8 cellular contexts compared by ENCODE assay signal in the genomic region with DNA sequence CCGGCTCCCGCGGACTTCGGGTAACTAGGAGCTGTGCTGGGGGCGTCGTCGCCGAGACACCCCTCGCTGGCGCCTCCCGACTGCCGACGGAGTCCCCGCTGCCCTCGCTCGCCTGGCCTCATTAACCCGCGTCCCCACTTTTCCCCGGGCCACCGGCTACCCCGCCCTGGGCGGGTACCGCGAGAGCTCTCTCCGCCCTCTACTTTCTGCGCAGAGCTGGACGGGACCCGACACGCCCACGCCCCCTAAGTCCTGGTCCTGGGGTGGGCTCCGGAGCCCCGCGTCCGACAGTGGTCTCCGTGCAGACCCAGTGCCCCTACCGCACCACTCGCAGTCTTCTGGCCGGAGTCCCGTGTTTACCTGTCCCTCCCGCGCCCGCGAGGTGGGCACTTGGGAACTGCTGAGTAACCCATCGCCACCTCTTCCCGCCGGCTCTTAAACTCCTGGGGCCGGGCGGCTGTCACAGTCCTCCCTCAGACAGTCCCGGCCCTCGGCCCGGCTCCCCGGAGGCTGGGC. TPM values are rescaled to one million over a fixed set of nuclear protein-coding genes. Genes with fewer than 3 reads are reported as not detected.
DNase-seq lines count a peak whose midpoint lies in the region; ATAC-seq, FAIRE-seq and TF ChIP-seq lines count a peak whose summit lies in the region.

No MANE protein-coding gene starts in this region.

- TF ChIP-seq CTCF in GM23338 (conservative IDR thresholded peaks at IDR 0.05; ENCODE audit: low read depth in 2 of 2), result no peak
- no peak for TF ChIP-seq CTCF in H1 (IDR thresholded peaks at IDR 0.05; ENCODE audit: control extremely low read depth in 1 of 3, insufficient read depth in 1 of 3, low read depth in 1 of 3, low read length in 3 of 3)

- peak; percentile 42 to 46 for ATAC-seq in CD4-positive, CD25-positive, alpha-beta regulatory T cell (ENCODE audit: low read depth in 2 of 2)
- ATAC-seq in GM23338, result peak; percentile 14

- peaks cover 22% of the 10 kb centered on the region for H4K20me1 ChIP-seq in GM23338 (replicated peaks; ENCODE audit: insufficient read depth)
- H4K20me1 ChIP-seq in H1 (replicated peaks in 1 of 2; ENCODE audit: control insufficient read depth in 1 of 2, insufficient read depth in 2 of 2, low read length in 2 of 2), result peaks cover 6 to 14% of the 10 kb centered on the region in 2 experiments

- peaks cover 33% of the 10 kb centered on the region for H3K36me3 ChIP-seq in CD4-positive, CD25-positive, alpha-beta regulatory T cell (ENCODE audit: control insufficient read depth, insufficient read depth, low read length)
- H3K36me3 ChIP-seq in GM23338 (ENCODE audit: insufficient read depth) (peaks cover 28% of the 10 kb centered on the region), H1 (ENCODE audit: control insufficient read depth in 2 of 4, insufficient read depth in 4 of 4, low read length in 3 of 4) (peaks cover 18 to 37% (median 31%) of the 10 kb centered on the region in 4 experiments), mucosa of rectum (ENCODE audit: control insufficient read depth in 2 of 2, insufficient read depth in 2 of 2, low read length in 2 of 2) (peaks cover 24 to 33% of the 10 kb centered on the region in 2 donors)

- H3K4me2 ChIP-seq in GM23338 (peak overlapping the region; percentile 99), H1 (ENCODE audit: insufficient read depth in 1 of 2, low read depth in 2 of 2, low read length in 2 of 2) (peak overlapping the region; percentile 95 to 99)

- no peak overlapping the region for H3K4ac ChIP-seq in H1 (replicated peaks; ENCODE audit: insufficient read length, low read depth, low read length)

- peak overlapping the region; percentile 93 to 100 (median 97) for H3K4me3 Mint-ChIP-seq in CD4-positive, CD25-positive, alpha-beta regulatory T cell
- peak overlapping the region; percentile 94 for H3K4me3 Mint-ChIP-seq in GM23338

- peaks cover 28% of the 10 kb centered on the region for H3K36me3 Mint-ChIP-seq in CD4-positive, CD25-positive, alpha-beta regulatory T cell
- peaks cover 40% of the 10 kb centered on the region for H3K36me3 Mint-ChIP-seq in GM23338 (ENCODE audit: low read depth)

- H3K14ac ChIP-seq in H1 (ENCODE audit: insufficient read length), result no peak overlapping the region

- H3K9ac ChIP-seq in H1 (replicated peaks in 1 of 4; ENCODE audit: extremely low read depth in 1 of 4, low read depth in 3 of 4, low read length in 3 of 4) (peak overlapping the region in 3 of 4 experiments; percentile 54 to 65 (median 64); a peak in 5 of 7 replicates), mucosa of rectum (ENCODE audit: low read depth in 1 of 2, low read length in 2 of 2) (peak overlapping the region; percentile 63 to 96)

- peaks cover 57% of the 10 kb centered on the region for H3F3A ChIP-seq in GM23338 (replicated peaks; ENCODE audit: low read depth)

- no peak for TF ChIP-seq RAD21 in H1 (IDR thresholded peaks at IDR 0.05 in 1 of 2, conservative IDR thresholded peaks at IDR 0.05 in 1 of 2; ENCODE audit: low read depth in 2 of 2, low read length in 2 of 2)

- peak overlapping the region; percentile 46 for H4K5ac ChIP-seq in H1 (ENCODE audit: insufficient read length, low read depth, low read length)

- no peak for TF ChIP-seq POLR2A in H1 (IDR thresholded peaks at IDR 0.05; ENCODE audit: control extremely low read depth in 1 of 2, low read depth in 2 of 2, low read length in 2 of 2)

- H3K27ac Mint-ChIP-seq in CD4-positive, CD25-positive, alpha-beta regulatory T cell, result peak overlapping the region; percentile 82 to 100 (median 98)
- H3K27ac Mint-ChIP-seq in GM23338, result peak overlapping the region; percentile 99

- H3K23ac ChIP-seq in H1 (ENCODE audit: insufficient read length), result no peak overlapping the region

- peaks cover 16% of the 10 kb centered on the region; the same call in 1 of the 2 replicates for H3K23me2 ChIP-seq in H1 (ENCODE audit: low read depth, low read length)

- no peaks in the 10 kb centered on the region; the same call in 1 of the 2 replicates for H3K79me1 ChIP-seq in H1 (ENCODE audit: low read depth, low read length)

- no peak overlapping the region for H2BK15ac ChIP-seq in H1 (ENCODE audit: low read length)

- no peaks in the 10 kb centered on the region for H3K9me2 ChIP-seq in GM23338 (ENCODE audit: insufficient read depth)

- no peaks in the 10 kb centered on the region for H3K27me3 ChIP-seq in CD4-positive, CD25-positive, alpha-beta regulatory T cell (ENCODE audit: control insufficient read depth, insufficient read depth, low read length)
- H3K27me3 ChIP-seq in GM23338 (ENCODE audit: insufficient read depth) (no peaks in the 10 kb centered on the region), H1 (replicated peaks in 1 of 4; ENCODE audit: control insufficient read depth in 3 of 4, extremely low read depth in 1 of 4, insufficient read depth in 3 of 4, low read length in 3 of 4) (no peaks in the 10 kb centered on the region), mucosa of rectum (ENCODE audit: control insufficient read depth in 2 of 2, insufficient read depth in 2 of 2, low read length in 2 of 2) (no peaks in the 10 kb centered on the region)

- no peak overlapping the region for H2AK5ac ChIP-seq in H1 (ENCODE audit: low read depth, low read length)

- CTCF ChIA-PET in H1 (lab: Charles Lee; ENCODE audit: partially characterized antibody), result interaction anchor here (0.6 to 16.9 kb wide), 36 partner anchors 9 to 227 kb away, joined by 3 to 316 read pairs (median 6); partner anchors contain the start of genes DHRS13, FLOT2, PROCA1 and TRAF4

- H3K18ac ChIP-seq in H1 (ENCODE audit: extremely low read depth, low read length), result peak overlapping the region; percentile 71; the same call in 1 of the 2 replicates

- H4K8ac ChIP-seq in H1 (ENCODE audit: extremely low read depth, insufficient read depth, low read length), result peak overlapping the region; percentile 64

- H2BK5ac ChIP-seq in H1 (ENCODE audit: low read depth, low read length), result peak overlapping the region; percentile 93

- H2BK20ac ChIP-seq in H1 (ENCODE audit: low read length), result no peak overlapping the region

- no peaks in the 10 kb centered on the region for H3K9me3 ChIP-seq in CD4-positive, CD25-positive, alpha-beta regulatory T cell (ENCODE audit: control insufficient read depth in 2 of 2, low read length in 2 of 2)
- no peaks in the 10 kb centered on the region for H3K9me3 ChIP-seq in H1 (ENCODE audit: insufficient read depth in 2 of 2, low read depth in 1 of 2, low read length in 1 of 2)
- H3K9me3 ChIP-seq in mucosa of rectum (ENCODE audit: control insufficient read depth in 2 of 2, low read length in 2 of 2), result no peaks in the 10 kb centered on the region

- H3K4me1 Mint-ChIP-seq in CD4-positive, CD25-positive, alpha-beta regulatory T cell, result peaks cover 10 to 66% (median 36%) of the 10 kb centered on the region in 4 donors
- peaks cover 39% of the 10 kb centered on the region for H3K4me1 Mint-ChIP-seq in GM23338

- peak overlapping the region; percentile 34 for H4K91ac ChIP-seq in H1 (replicated peaks; ENCODE audit: insufficient read length, low read length)

- WGBS in H1 (ENCODE audit: extremely low coverage in 1 of 2, insufficient coverage in 1 of 2, insufficient read length in 1 of 2, insufficient replicate concordance in 2 of 2, low coverage in 1 of 2, low lambda C conversion rate in 2 of 2, missing lambda C conversion rate in 1 of 2), 2 experiments, result 2% methylated on average over 47 of the region's 52 CpGs; no CpG with 5 or more reads in 1 of the 2 experiments

- no peak overlapping the region for H2AFZ ChIP-seq in GM23338
- H2AFZ ChIP-seq in H1 (ENCODE audit: low read length), result no peak overlapping the region; the same call in 1 of the 2 replicates

- H3K27ac ChIP-seq in CD4-positive, CD25-positive, alpha-beta regulatory T cell (ENCODE audit: insufficient read depth, low read length, poor library complexity, severe bottlenecking), result peak overlapping the region; percentile 100
- H3K27ac ChIP-seq in GM23338 (ENCODE audit: low read depth), result peak overlapping the region; percentile 88
- H3K27ac ChIP-seq in H1 (ENCODE audit: low read depth, low read length), result peak overlapping the region; percentile 45; the same call in 1 of the 2 replicates
- peak overlapping the region; percentile 99 for H3K27ac ChIP-seq in mucosa of rectum (ENCODE audit: low read depth in 2 of 2, low read length in 2 of 2)

- POLR2A ChIA-PET in H1 (lab: Charles Lee; ENCODE audit: partially characterized antibody), result interaction anchor here (0.6 to 17.6 kb wide), 27 partner anchors 7 to 242 kb away, joined by 3 to 813 read pairs (median 6); partner anchors contain the start of genes DHRS13, FAM222B, FLOT2 and PHF12

- peak overlapping the region; percentile 43 for H3K56ac ChIP-seq in H1 (replicated peaks; ENCODE audit: insufficient read length, low read depth, low read length)

- H2BK120ac ChIP-seq in H1 (replicated peaks; ENCODE audit: low read depth, low read length), result no peak overlapping the region

- TF ChIP-seq EP300 in H1 (IDR thresholded peaks at IDR 0.05; ENCODE audit: borderline replicate concordance in 1 of 2, low read depth in 2 of 2, low read length in 2 of 2), result no peak

- H3K79me2 ChIP-seq in GM23338 (replicated peaks; ENCODE audit: insufficient read depth) (peaks cover 20% of the 10 kb centered on the region), H1 (ENCODE audit: control insufficient read depth in 1 of 2, insufficient read depth in 2 of 2, low read length in 2 of 2) (peaks cover 0 to 24% of the 10 kb centered on the region in 2 experiments; a peak in 2 of 4 replicates)

- H3K4me3 ChIP-seq in CD4-positive, CD25-positive, alpha-beta regulatory T cell (ENCODE audit: low read depth, low read length), result no peak overlapping the region
- peak overlapping the region; percentile 98 for H3K4me3 ChIP-seq in GM23338
- peak overlapping the region; percentile 75 to 82 (median 78) for H3K4me3 ChIP-seq in H1 (ENCODE audit: extremely low read depth in 1 of 4, insufficient read depth in 2 of 4, low read depth in 3 of 4, low read length in 4 of 4)
- H3K4me3 ChIP-seq in mucosa of rectum (ENCODE audit: low read length in 2 of 2), result peak overlapping the region; percentile 82 to 91

- peaks cover 49% of the 10 kb centered on the region for H3K4me1 ChIP-seq in CD4-positive, CD25-positive, alpha-beta regulatory T cell (ENCODE audit: control insufficient read depth, insufficient read depth, low read length, poor library complexity, severe bottlenecking)
- H3K4me1 ChIP-seq in GM23338 (ENCODE audit: insufficient read depth) (peaks cover 33% of the 10 kb centered on the region), H1 (replicated peaks in 1 of 4; ENCODE audit: control insufficient read depth in 3 of 4, insufficient read depth in 4 of 4, low read length in 3 of 4) (peaks cover 0 to 13% (median 5%) of the 10 kb centered on the region in 4 experiments; a peak in 6 of 7 replicates), mucosa of rectum (ENCODE audit: control insufficient read depth in 2 of 2, insufficient read depth in 2 of 2, low read length in 2 of 2) (peaks cover 43 to 51% of the 10 kb centered on the region in 2 donors)

- H3K27me3 Mint-ChIP-seq in CD4-positive, CD25-positive, alpha-beta regulatory T cell, result peaks cover 4% of the 10 kb centered on the region
- H3K27me3 Mint-ChIP-seq in GM23338 (ENCODE audit: insufficient read depth, low read depth, poor library complexity), result peaks cover 31% of the 10 kb centered on the region

- FAIRE-seq in H1 (lab: Jason Lieb, UNC), result no peak

- DNase-seq in CD4-positive, CD25-positive, alpha-beta regulatory T cell, result peak; percentile 63 to 83 (median 65)
- DNase-seq in GM23338 (ENCODE audit: low spot score) (peak; percentile 83), NCI-H510A (lab: John Stamatoyannopoulos, UW) (peak; percentile 80), H1 (ENCODE audit: low read depth in 1 of 2, low spot score in 2 of 2) (no peak), stromal cell of bone marrow (ENCODE audit: low read depth) (peak; percentile 21), superior temporal gyrus (ENCODE audit: extremely low spot score) (no peak)
- peak; percentile 59 to 61 for DNase-seq in activated CD4-positive, alpha-beta T cell treated with anti-CD3 and anti-CD28 coated beads, Interleukin-2, amount 50 U/mL, for 4 hours

- no peak overlapping the region for H2BK12ac ChIP-seq in H1 (ENCODE audit: low read depth, low read length)

- no peaks in the 10 kb centered on the region for H3K9me3 Mint-ChIP-seq in CD4-positive, CD25-positive, alpha-beta regulatory T cell
- H3K9me3 Mint-ChIP-seq in GM23338, result peaks cover 3% of the 10 kb centered on the region; the same call in 2 of the 3 replicates

RNA-seq across cellular contexts. Expression of gene TLCD1, which starts 0.4 kb away (rescaled TPM):
- total RNA-seq in CD4-positive, CD25-positive, alpha-beta regulatory T cell, result 1.3 TPM
- not detected for polyA plus RNA-seq in CD4-positive, CD25-positive, alpha-beta regulatory T cell
- 16.9 and 26.5 TPM in 2 replicates for total RNA-seq in GM23338 (2014; rRNA removed; shearing (Covaris generic))
- polyA plus RNA-seq in GM23338 (2016; fragmentation: Nextera tagmentation; extraction: Ambion mirVana) (47.0 and 47.7 TPM in 2 replicates), H1 (2011; rRNA removed) (101 and 128 TPM in 2 replicates)
- 40.7 and 45.3 TPM in 2 replicates for total RNA-seq in H1 (2021; fragmentation: NEBNext Ultra II Directional; extraction: Animal tissue kit (Norgen Biotek cat#: 25700))
- 68.5 TPM for polyA plus RNA-seq in H1 (2011; cell fraction: cytosol; rRNA removed)
- 49.5 TPM for polyA plus RNA-seq in H1 (2011; cell fraction: nucleus; rRNA removed)
- 52.1 to 60.3 TPM (median 56.3 TPM) in 4 replicates for polyA plus RNA-seq in H1 (2012, experiment 1 of 2)
- polyA plus RNA-seq in H1 (2012, experiment 2 of 2), result 75.5 TPM
- 78.2 TPM for polyA plus RNA-seq in H1 (2013, experiment 1 of 2)
- 86.3 TPM for polyA plus RNA-seq in H1 (2013, experiment 2 of 2)
- 56.0 and 64.2 TPM in 2 replicates for polyA minus RNA-seq in H1 (2011; rRNA and poly(A)+ RNA removed)
- 19.7 TPM for polyA minus RNA-seq in H1 (2011; cell fraction: cytosol; rRNA and poly(A)+ RNA removed)
- 40.5 TPM for polyA minus RNA-seq in H1 (2011; cell fraction: nucleus; rRNA and poly(A)+ RNA removed)

RNA-seq across cellular contexts. Expression of gene NEK8, which starts 2.1 kb away (rescaled TPM):
- 7.5 TPM for total RNA-seq in CD4-positive, CD25-positive, alpha-beta regulatory T cell
- 1 to 10 TPM; 1.8 to 2.6 (median 2.0) TPM for polyA plus RNA-seq in CD4-positive, CD25-positive, alpha-beta regulatory T cell
- total RNA-seq in GM23338 (2014; rRNA removed; shearing (Covaris generic)), result 13.2 and 14.9 TPM in 2 replicates
- polyA plus RNA-seq in GM23338 (2016; fragmentation: Nextera tagmentation; extraction: Ambion mirVana) (8.9 and 10.0 TPM in 2 replicates), H1 (2011; rRNA removed) (23.3 and 23.4 TPM in 2 replicates)
- 14.9 and 16.8 TPM in 2 replicates for total RNA-seq in H1 (2021; fragmentation: NEBNext Ultra II Directional; extraction: Animal tissue kit (Norgen Biotek cat#: 25700))
- polyA plus RNA-seq in H1 (2011; cell fraction: cytosol; rRNA removed), result 30.0 TPM
- polyA plus RNA-seq in H1 (2011; cell fraction: nucleus; rRNA removed), result 57.5 TPM
- 19.9 to 22.9 TPM (median 20.6 TPM) in 4 replicates for polyA plus RNA-seq in H1 (2012, experiment 1 of 2)
- polyA plus RNA-seq in H1 (2012, experiment 2 of 2), result 12.2 TPM
- 12.7 TPM for polyA plus RNA-seq in H1 (2013, experiment 1 of 2)
- 10.6 TPM for polyA plus RNA-seq in H1 (2013, experiment 2 of 2)
- polyA minus RNA-seq in H1 (2011; rRNA and poly(A)+ RNA removed), result 57.7 and 64.5 TPM in 2 replicates
- polyA minus RNA-seq in H1 (2011; cell fraction: cytosol; rRNA and poly(A)+ RNA removed), result 11.2 TPM
- 46.1 TPM for polyA minus RNA-seq in H1 (2011; cell fraction: nucleus; rRNA and poly(A)+ RNA removed)

RNA-seq across cellular contexts. Expression of gene RPL23A, which starts 6.7 kb away (rescaled TPM):
- total RNA-seq in CD4-positive, CD25-positive, alpha-beta regulatory T cell, result 2,050 TPM
- 1,000 to 10,000 TPM; 4,206 to 5,707 (median 4,669) TPM for polyA plus RNA-seq in CD4-positive, CD25-positive, alpha-beta regulatory T cell
- total RNA-seq in GM23338 (2014; rRNA removed; shearing (Covaris generic)), result 592 and 656 TPM in 2 replicates
- polyA plus RNA-seq in GM23338 (2016; fragmentation: Nextera tagmentation; extraction: Ambion mirVana) (1,994 and 2,198 TPM in 2 replicates), H1 (2011; rRNA removed) (884 and 1,227 TPM in 2 replicates)
- 2,145 and 2,163 TPM in 2 replicates for total RNA-seq in H1 (2021; fragmentation: NEBNext Ultra II Directional; extraction: Animal tissue kit (Norgen Biotek cat#: 25700))
- polyA plus RNA-seq in H1 (2011; cell fraction: cytosol; rRNA removed), result 1,258 TPM
- 306 TPM for polyA plus RNA-seq in H1 (2011; cell fraction: nucleus; rRNA removed)
- polyA plus RNA-seq in H1 (2012, experiment 1 of 2), result 2,135 to 2,354 TPM (median 2,206 TPM) in 4 replicates
- polyA plus RNA-seq in H1 (2012, experiment 2 of 2), result 1,447 TPM
- 3,898 TPM for polyA plus RNA-seq in H1 (2013, experiment 1 of 2)
- polyA plus RNA-seq in H1 (2013, experiment 2 of 2), result 3,934 TPM
- 698 and 961 TPM in 2 replicates for polyA minus RNA-seq in H1 (2011; rRNA and poly(A)+ RNA removed)
- polyA minus RNA-seq in H1 (2011; cell fraction: cytosol; rRNA and poly(A)+ RNA removed), result 469 TPM
- polyA minus RNA-seq in H1 (2011; cell fraction: nucleus; rRNA and poly(A)+ RNA removed), result 493 TPM

RNA-seq across cellular contexts. Expression of gene RAB34, which starts 8.8 kb away (rescaled TPM):
- total RNA-seq in CD4-positive, CD25-positive, alpha-beta regulatory T cell, result 4.0 TPM
- 10 to 100 TPM in 1 of 4 donors, 1 to 10 TPM in 3; 6.6 to 11.5 (median 6.9) TPM for polyA plus RNA-seq in CD4-positive, CD25-positive, alpha-beta regulatory T cell
- 381 and 394 TPM in 2 replicates for total RNA-seq in GM23338 (2014; rRNA removed; shearing (Covaris generic))
- polyA plus RNA-seq in GM23338 (2016; fragmentation: Nextera tagmentation; extraction: Ambion mirVana), result 174 and 184 TPM in 2 replicates
- total RNA-seq in H1 (2021; fragmentation: NEBNext Ultra II Directional; extraction: Animal tissue kit (Norgen Biotek cat#: 25700)), result 236 and 237 TPM in 2 replicates
- polyA plus RNA-seq in H1 (2011; rRNA removed), result 305 and 317 TPM in 2 replicates
- polyA plus RNA-seq in H1 (2011; cell fraction: cytosol; rRNA removed), result 271 TPM
- polyA plus RNA-seq in H1 (2011; cell fraction: nucleus; rRNA removed), result 400 TPM
- polyA plus RNA-seq in H1 (2012, experiment 1 of 2), result 251 to 292 TPM (median 264 TPM) in 4 replicates
- polyA plus RNA-seq in H1 (2012, experiment 2 of 2), result 494 TPM
- polyA plus RNA-seq in H1 (2013, experiment 1 of 2), result 193 TPM
- 187 TPM for polyA plus RNA-seq in H1 (2013, experiment 2 of 2)
- polyA minus RNA-seq in H1 (2011; rRNA and poly(A)+ RNA removed), result 277 and 302 TPM in 2 replicates
- polyA minus RNA-seq in H1 (2011; cell fraction: cytosol; rRNA and poly(A)+ RNA removed), result 114 TPM
- polyA minus RNA-seq in H1 (2011; cell fraction: nucleus; rRNA and poly(A)+ RNA removed), result 81.9 TPM

RNA-seq across cellular contexts. Expression of gene PROCA1, which starts 14.8 kb away (rescaled TPM):
- 5.3 TPM for total RNA-seq in CD4-positive, CD25-positive, alpha-beta regulatory T cell
- polyA plus RNA-seq in CD4-positive, CD25-positive, alpha-beta regulatory T cell, result under 1 TPM in 3 of 4 donors, not detected in 1; 0.37 to 0.67 (median 0.63) TPM
- 10.0 and 11.3 TPM in 2 replicates for total RNA-seq in GM23338 (2014; rRNA removed; shearing (Covaris generic))
- 14.4 and 14.9 TPM in 2 replicates for polyA plus RNA-seq in GM23338 (2016; fragmentation: Nextera tagmentation; extraction: Ambion mirVana)
- total RNA-seq in H1 (2021; fragmentation: NEBNext Ultra II Directional; extraction: Animal tissue kit (Norgen Biotek cat#: 25700)), result 17.8 and 21.2 TPM in 2 replicates
- 26.3 and 42.3 TPM in 2 replicates for polyA plus RNA-seq in H1 (2011; rRNA removed)
- 47.1 TPM for polyA plus RNA-seq in H1 (2011; cell fraction: cytosol; rRNA removed)
- 78.8 TPM for polyA plus RNA-seq in H1 (2011; cell fraction: nucleus; rRNA removed)
- 21.7 to 36.5 TPM (median 29.5 TPM) in 4 replicates for polyA plus RNA-seq in H1 (2012, experiment 1 of 2)
- 9.9 TPM for polyA plus RNA-seq in H1 (2012, experiment 2 of 2)
- 33.5 TPM for polyA plus RNA-seq in H1 (2013, experiment 1 of 2)
- 30.2 TPM for polyA plus RNA-seq in H1 (2013, experiment 2 of 2)
- polyA minus RNA-seq in H1 (2011; rRNA and poly(A)+ RNA removed), result 8.5 and 15.4 TPM in 2 replicates
- 7.4 TPM for polyA minus RNA-seq in H1 (2011; cell fraction: cytosol; rRNA and poly(A)+ RNA removed)
- polyA minus RNA-seq in H1 (2011; cell fraction: nucleus; rRNA and poly(A)+ RNA removed), result 19.6 TPM

Comparison
In these comparisons a context has a peak if more than half of its experiments do, and no peak if none do; other contexts are left out.
1. DNase-seq: peak in CD4-positive, CD25-positive, alpha-beta regulatory T cell (3 of 3), GM23338 (single experiment), NCI-H510A (single experiment), activated CD4-positive, alpha-beta T cell treated with anti-CD3 and anti-CD28 coated beads, Interleukin-2, amount 50 U/mL, for 4 hours (2 of 2) and stromal cell of bone marrow (single experiment); none in H1 (0 of 2) and superior temporal gyrus (single experiment).
2. H3K27ac ChIP-seq: peak in every context shown above with its lines; median percentile 100 in CD4-positive, CD25-positive, alpha-beta regulatory T cell; 99 in mucosa of rectum; 88 in GM23338; 45 in H1.